Comparison of ENCODE assay signal across 15 cellular contexts in the genomic region with DNA sequence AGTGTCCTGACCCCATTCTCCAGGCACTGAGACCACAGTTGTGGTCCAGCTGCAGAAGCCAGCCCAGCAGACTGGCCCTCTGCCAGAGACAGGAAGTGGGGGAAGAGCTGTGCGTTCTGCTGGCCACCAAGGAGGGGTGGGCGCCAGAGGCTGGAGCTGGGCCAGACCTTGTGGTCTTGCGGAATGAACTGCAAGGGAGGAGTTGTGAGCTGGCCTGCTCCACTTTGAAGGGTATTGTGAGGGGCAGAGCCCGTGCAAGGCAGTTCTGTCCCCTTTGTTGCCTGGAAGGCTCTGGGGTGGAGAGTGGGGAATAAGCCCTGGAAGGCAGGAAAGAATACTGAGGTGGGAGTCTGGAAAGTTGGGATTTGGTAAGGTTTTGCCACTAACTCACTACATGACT. TPM values are rescaled to one million over a fixed set of nuclear protein-coding genes. Genes with fewer than 3 reads are reported as not detected.
DNase-seq lines count a peak whose midpoint lies in the region; ATAC-seq and TF ChIP-seq lines count a peak whose summit lies in the region.
"Had no signal": no experiment of that assay in that cellular context is flagged by ENCODE, and none has a peak within 500 bp of the region (broad histone marks: within the 10 kb centered on the region; RNA-seq: fewer than 3 reads in every experiment).

No MANE protein-coding gene starts in this region.

- H2AFZ ChIP-seq in smooth muscle cell (ENCODE audit: low read depth) (no peak overlapping the region), mammary epithelial cell (ENCODE audit: low read depth, low read length) (no peak overlapping the region)

- no peak for TF ChIP-seq CTCF in astrocyte of the cerebellum (IDR thresholded peaks at IDR 0.05; ENCODE audit: low read depth, low read length, missing control alignments)
- TF ChIP-seq CTCF in right lobe of liver (IDR thresholded peaks at IDR 0.05) = no peak
- no peak for TF ChIP-seq CTCF in smooth muscle cell (IDR thresholded peaks at IDR 0.05; ENCODE audit: borderline replicate concordance, insufficient read depth, poor library complexity, severe bottlenecking)
- TF ChIP-seq CTCF in mammary epithelial cell (conservative IDR thresholded peaks at IDR 0.05 in 1 of 2, IDR thresholded peaks at IDR 0.05 in 1 of 2; ENCODE audit: extremely low read depth in 1 of 2, insufficient read depth in 1 of 2, low read depth in 1 of 2, low read length in 2 of 2) = no peak

- H3K9me3 ChIP-seq in right lobe of liver (no peaks in the 10 kb centered on the region), smooth muscle cell (replicated peaks; ENCODE audit: low read depth) (no peaks in the 10 kb centered on the region), mammary epithelial cell (replicated peaks; ENCODE audit: insufficient read depth, low read length) (no peaks in the 10 kb centered on the region)
- H3K9me3 ChIP-seq: thoracic aorta had no signal

- no TSS peak for BruUV-seq in mammary epithelial cell (replicated peaks; lab: Mats Ljungman, UMichigan)

- H3K27me3 ChIP-seq in right lobe of liver = peaks cover 0 to 7% of the 10 kb centered on the region in 2 donors
- no peaks in the 10 kb centered on the region for H3K27me3 ChIP-seq in smooth muscle cell (ENCODE audit: low read depth)
- no peaks in the 10 kb centered on the region for H3K27me3 ChIP-seq in mammary epithelial cell (ENCODE audit: insufficient read depth, low read length)

- H3K79me2 ChIP-seq in smooth muscle cell (ENCODE audit: low read depth) = peaks cover 25% of the 10 kb centered on the region
- H3K79me2 ChIP-seq in mammary epithelial cell (ENCODE audit: insufficient read depth, low read length) = peaks cover 28% of the 10 kb centered on the region

- CTCF ChIA-PET in mammary epithelial cell (lab: Charles Lee; ENCODE audit: low non-redundant PET) = no interaction called here

- intact Hi-C loops in right lobe of liver (cut with DNase I) (no loop called here), mammary epithelial cell (cut with micrococcal nuclease) (no loop called here), Right ventricle myocardium inferior (cut with DNase I) (no loop called here)

- ATAC-seq in right lobe of liver = no peak
- ATAC-seq in GM21619 (IDR thresholded peaks at IDR 0.05; ENCODE audit: unreplicated experiment) = no peak
- ATAC-seq in Right ventricle myocardium inferior = no peak
- ATAC-seq: activated CD4-positive, CD25-positive, alpha-beta regulatory T cell treated with anti-CD3 and anti-CD28 coated beads, Interleukin-2, amount 50 U/mL, for 24 hours; left cardiac atrium; naive thymus-derived CD8-positive, alpha-beta T cell had no signal

- dilution Hi-C loops in mammary epithelial cell (cut with HindIII; ENCODE audit: low sequenced_read_pairs) = loop anchor here (5.0 kb wide), 1 partner anchor 83 kb away; no protein-coding TSS in a partner anchor

- DNase-seq in DMS 273 (lab: John Stamatoyannopoulos, UW; ENCODE audit: unreplicated experiment) = peak; percentile 29
- DNase-seq in DMS 273 treated with DMSO at 0.1 percent for 48 hours (lab: John Stamatoyannopoulos, UW) = no peak
- peak; percentile 65 for DNase-seq in astrocyte of the cerebellum (ENCODE audit: low read depth)
- DNase-seq in right lobe of liver = peak in 2 of 3 donors; percentile 18 to 46
- no peak for DNase-seq in smooth muscle cell (lab: John Stamatoyannopoulos, UW; ENCODE audit: unreplicated experiment)
- DNase-seq in mammary epithelial cell = no peak
- no peak for DNase-seq in Right ventricle myocardium inferior (ENCODE audit: missing footprints)
- DNase-seq: activated T-cell treated with anti-CD3 and anti-CD28 coated beads, Interleukin-2, amount 50 U/mL, for 48 hours; left cardiac atrium; NCI-H187 had no signal

- H3K27ac ChIP-seq in right lobe of liver = no peak overlapping the region
- H3K27ac ChIP-seq in smooth muscle cell (ENCODE audit: low read depth) = peak overlapping the region; percentile 17
- no peak overlapping the region for H3K27ac ChIP-seq in mammary epithelial cell (ENCODE audit: insufficient read depth, low read depth, low read length)
- H3K27ac ChIP-seq: 22Rv1, thoracic aorta had no signal

- peaks cover 25% of the 10 kb centered on the region for H3F3A ChIP-seq in smooth muscle cell (ENCODE audit: low read depth)

- no peaks in the 10 kb centered on the region for H3K36me3 ChIP-seq in right lobe of liver
- no peaks in the 10 kb centered on the region for H3K36me3 ChIP-seq in smooth muscle cell (ENCODE audit: low read depth)
- H3K36me3 ChIP-seq in mammary epithelial cell (ENCODE audit: insufficient read depth, low read length) = peaks cover 3% of the 10 kb centered on the region
- H3K36me3 ChIP-seq: thoracic aorta had no signal

- H4K20me1 ChIP-seq in smooth muscle cell (ENCODE audit: low read depth) = peaks cover 6% of the 10 kb centered on the region
- no peaks in the 10 kb centered on the region for H4K20me1 ChIP-seq in mammary epithelial cell (ENCODE audit: insufficient read depth, low read length)

- in situ Hi-C loops in astrocyte of the cerebellum (cut with HindIII; ENCODE audit: low sequenced_read_pairs) (no loop called here), mammary epithelial cell (cut with MboI; ENCODE audit: low sequenced_read_pairs in 2 of 2) (no loop called here)

- 56% methylated on average over 2 of the region's 4 CpGs for WGBS in right lobe of liver (ENCODE audit: insufficient coverage, low coverage, low lambda C conversion rate, missing lambda C conversion rate)
- WGBS in smooth muscle cell (ENCODE audit: low lambda C conversion rate) = 9% methylated on average over 4 of the region's 4 CpGs
- 0% methylated on average over 2 of the region's 4 CpGs for WGBS in mammary epithelial cell (ENCODE audit: low coverage, missing lambda C conversion rate)

- H3K4me3 ChIP-seq in astrocyte of the cerebellum (ENCODE audit: low read depth, low read length) (no peak overlapping the region), right lobe of liver (no peak overlapping the region), smooth muscle cell (no peak overlapping the region), mammary epithelial cell (replicated peaks in 1 of 3; ENCODE audit: insufficient read depth in 1 of 3, low read depth in 2 of 3, low read length in 3 of 3) (no peak overlapping the region)
- H3K4me3 ChIP-seq: thoracic aorta had no signal

- H3K9ac ChIP-seq in smooth muscle cell (ENCODE audit: low read depth) = no peak overlapping the region
- no peak overlapping the region for H3K9ac ChIP-seq in mammary epithelial cell (ENCODE audit: insufficient read depth, low read length)

- no peak for TF ChIP-seq POLR2A in right lobe of liver (IDR thresholded peaks at IDR 0.05)

- peak overlapping the region; percentile 41 for H3K4me2 ChIP-seq in smooth muscle cell
- no peak overlapping the region for H3K4me2 ChIP-seq in mammary epithelial cell (ENCODE audit: insufficient read depth, low read depth, low read length)

- H3K4me1 ChIP-seq in right lobe of liver = peaks cover 0 to 9% (median 4%) of the 10 kb centered on the region in 4 donors
- H3K4me1 ChIP-seq in smooth muscle cell (ENCODE audit: low read depth) = peaks cover 21% of the 10 kb centered on the region
- peaks cover 34% of the 10 kb centered on the region for H3K4me1 ChIP-seq in mammary epithelial cell (ENCODE audit: insufficient read depth, low read length)

RNA-seq across cellular contexts. Expression of gene MDFI, which starts 3.6 kb away (rescaled TPM):
- total RNA-seq in right lobe of liver (1 to 10 TPM in 2 of 6 experiments, under 1 TPM in 1, not detected in 3; 0.29 to 2.4 (median 1.1) TPM), smooth muscle cell (168 and 172 TPM in 2 replicates), mammary epithelial cell (100 to 1,000 TPM; 137 to 163 TPM), Right ventricle myocardium inferior (1.3 TPM)
- polyA plus RNA-seq in smooth muscle cell (92.9 and 102 TPM in 2 replicates), mammary epithelial cell (121 TPM)
- 32.9 TPM for polyA minus RNA-seq in mammary epithelial cell
- total RNA-seq: naive thymus-derived CD8-positive, alpha-beta T cell had no signal
- polyA plus RNA-seq: naive thymus-derived CD8-positive, alpha-beta T cell had no signal

Comparison
In these comparisons a context has a peak if more than half of its experiments do, and no peak if none do; other contexts are left out.
1. DNase-seq: peak in DMS 273 (single experiment), astrocyte of the cerebellum (single experiment) and right lobe of liver (2 of 3); none in DMS 273 treated with DMSO at 0.1 percent for 48 hours (single experiment), smooth muscle cell (single experiment), mammary epithelial cell (single experiment) and Right ventricle myocardium inferior (single experiment).
2. RNA of gene MDFI, which starts 3.6 kb away (total RNA-seq): 168 to 172 TPM in smooth muscle cell and 137 to 163 TPM in mammary epithelial cell; 1.3 TPM in Right ventricle myocardium inferior (single experiment) and 0.29 to 2.4 TPM in right lobe of liver; every median in the first group is over 10 times any median in the second.